Comparison of ENCODE assay signal across 1 cellular context in the genomic region with DNA sequence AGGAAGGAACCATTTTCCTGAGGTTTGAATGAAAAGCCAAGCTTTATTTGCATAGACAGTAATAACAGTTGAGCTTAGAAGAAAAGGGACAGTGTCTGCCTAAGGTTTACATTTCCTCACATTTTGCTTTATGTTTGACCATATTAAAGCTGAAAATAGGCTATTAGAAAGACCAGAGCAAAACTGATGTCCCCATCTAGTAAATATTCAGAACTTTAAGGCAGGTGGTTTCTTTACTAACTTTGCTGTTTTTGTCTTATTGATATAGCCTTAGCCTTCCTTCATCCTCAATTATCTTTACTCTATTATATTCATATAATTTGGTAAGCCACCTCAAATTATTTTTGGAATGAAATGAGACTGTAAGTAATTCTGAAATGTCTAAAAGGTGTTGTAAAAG.
TF ChIP-seq lines count a peak whose summit lies in the region.

No MANE protein-coding gene starts in this region.

TF ChIP-seq in IMR-90, 13 proteins besides CTCF, POLR2A, EP300 and RAD21 (continued from another document):
- no peak for TF ChIP-seq MAZ (IDR thresholded peaks at IDR 0.05; ENCODE audit: borderline replicate concordance, low read depth, low read length)
- no peak for TF ChIP-seq SMC3 (IDR thresholded peaks at IDR 0.05; ENCODE audit: low read depth, low read length)
- TF ChIP-seq, protein P1, sequence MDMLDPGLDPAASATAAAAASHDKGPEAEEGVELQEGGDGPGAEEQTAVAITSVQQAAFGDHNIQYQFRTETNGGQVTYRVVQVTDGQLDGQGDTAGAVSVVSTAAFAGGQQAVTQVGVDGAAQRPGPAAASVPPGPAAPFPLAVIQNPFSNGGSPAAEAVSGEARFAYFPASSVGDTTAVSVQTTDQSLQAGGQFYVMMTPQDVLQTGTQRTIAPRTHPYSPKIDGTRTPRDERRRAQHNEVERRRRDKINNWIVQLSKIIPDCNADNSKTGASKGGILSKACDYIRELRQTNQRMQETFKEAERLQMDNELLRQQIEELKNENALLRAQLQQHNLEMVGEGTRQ (IDR thresholded peaks at IDR 0.05; ENCODE audit: low read depth, low read length) = no peak
- TF ChIP-seq RCOR1 (IDR thresholded peaks at IDR 0.05; ENCODE audit: insufficient replicate concordance, low read length) = no peak
- TF ChIP-seq BHLHE40 (IDR thresholded peaks at IDR 0.05; ENCODE audit: low read depth, low read length) = no peak
- no peak for TF ChIP-seq MAFK (IDR thresholded peaks at IDR 0.05; ENCODE audit: low read depth, low read length)
- TF ChIP-seq, protein P2, sequence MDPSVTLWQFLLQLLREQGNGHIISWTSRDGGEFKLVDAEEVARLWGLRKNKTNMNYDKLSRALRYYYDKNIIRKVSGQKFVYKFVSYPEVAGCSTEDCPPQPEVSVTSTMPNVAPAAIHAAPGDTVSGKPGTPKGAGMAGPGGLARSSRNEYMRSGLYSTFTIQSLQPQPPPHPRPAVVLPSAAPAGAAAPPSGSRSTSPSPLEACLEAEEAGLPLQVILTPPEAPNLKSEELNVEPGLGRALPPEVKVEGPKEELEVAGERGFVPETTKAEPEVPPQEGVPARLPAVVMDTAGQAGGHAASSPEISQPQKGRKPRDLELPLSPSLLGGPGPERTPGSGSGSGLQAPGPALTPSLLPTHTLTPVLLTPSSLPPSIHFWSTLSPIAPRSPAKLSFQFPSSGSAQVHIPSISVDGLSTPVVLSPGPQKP (IDR thresholded peaks at IDR 0.05; ENCODE audit: borderline replicate concordance, low read depth, low read length) = no peak
- TF ChIP-seq NFE2L2 (IDR thresholded peaks at IDR 0.05; ENCODE audit: low read depth, low read length) = no peak
- TF ChIP-seq CHD1 (IDR thresholded peaks at IDR 0.05; ENCODE audit: low read depth, low read length) = no peak
